ENCODE assay signal across 17 cellular contexts in the genomic region with DNA sequence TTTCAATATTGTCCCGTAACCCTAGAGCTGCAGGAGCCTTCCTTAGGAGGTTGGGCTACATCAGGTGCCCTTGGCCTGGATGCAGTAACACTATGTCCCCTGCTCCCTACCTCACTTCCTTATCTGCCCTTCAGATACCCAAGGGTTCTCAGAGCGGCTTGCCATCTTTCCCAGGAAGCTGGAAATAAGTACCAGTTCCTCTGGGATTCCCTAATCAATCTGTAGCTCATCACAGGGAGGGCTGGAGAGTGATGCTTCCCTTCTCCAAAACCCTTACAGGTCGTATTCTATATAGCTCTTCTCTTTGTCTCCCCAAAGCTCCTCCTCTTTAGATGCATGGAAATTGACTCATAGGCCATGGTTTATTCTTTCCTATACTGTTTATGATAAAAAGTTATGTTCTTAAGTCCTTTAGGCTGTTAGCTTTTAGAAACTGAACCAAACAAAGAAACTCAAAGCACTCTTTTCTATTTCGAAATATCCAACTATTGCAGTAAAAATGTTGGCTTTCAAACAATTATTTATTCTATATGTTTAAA. TPM values are rescaled to one million over a fixed set of nuclear protein-coding genes. Genes with fewer than 3 reads are reported as not detected.
DNase-seq lines count a peak whose midpoint lies in the region; ATAC-seq, FAIRE-seq and TF ChIP-seq lines count a peak whose summit lies in the region.
"Had no signal": no experiment of that assay in that cellular context is flagged by ENCODE, and none has a peak within 500 bp of the region (broad histone marks: within the 10 kb centered on the region; RNA-seq: fewer than 3 reads in every experiment).

No MANE protein-coding gene starts in this region.

- no peak overlapping the region for H2BK120ac ChIP-seq in mesendoderm (ENCODE audit: low read depth, low read length)

- H3K4me1 ChIP-seq in right cardiac atrium (ENCODE audit: control insufficient read depth, insufficient read depth, low read length) (no peaks in the 10 kb centered on the region), adipocyte (ENCODE audit: control insufficient read depth, insufficient read depth, low read length) (peaks cover 16% of the 10 kb centered on the region), mesendoderm (ENCODE audit: control insufficient read depth, low read depth, low read length) (peaks cover 2% of the 10 kb centered on the region), adrenal gland (replicated peaks in 1 of 2) (no peaks in the 10 kb centered on the region), HepG2 (ENCODE audit: insufficient read depth, low read length) (no peaks in the 10 kb centered on the region)

- TF ChIP-seq EP300 in HepG2 (IDR thresholded peaks at IDR 0.05; ENCODE audit: low read depth in 2 of 2, low read length in 2 of 2) (no peak), HepG2 (CRISPR knock-in tag; IDR thresholded peaks at IDR 0.05; ENCODE audit: borderline replicate concordance) (no peak)

- CTCF ChIA-PET in HepG2 (lab: Yijun Ruan, JAX; ENCODE audit: low intra/inter-chr PET ratio, low total read pairs) = no interaction called here

- H2BK5ac ChIP-seq in mesendoderm (ENCODE audit: low read length) = no peak overlapping the region

- POLR2A ChIA-PET in HepG2 (lab: Yijun Ruan, JAX) = no interaction called here

- no peak overlapping the region for H2AK5ac ChIP-seq in mesendoderm (ENCODE audit: low read length)

- H3K9ac ChIP-seq in adipocyte (ENCODE audit: low read length) = peak overlapping the region; percentile 56
- no peak overlapping the region for H3K9ac ChIP-seq in mesendoderm (ENCODE audit: low read length)
- no peak overlapping the region for H3K9ac ChIP-seq in HepG2 (ENCODE audit: insufficient read depth, low read depth, low read length)

- H3K4ac ChIP-seq in mesendoderm (ENCODE audit: low read depth, low read length) = no peak overlapping the region

- BruUV-seq in HepG2 (replicated peaks; lab: Mats Ljungman, UMichigan) = no TSS peak

- no peak overlapping the region for H2AFZ ChIP-seq in HepG2 (ENCODE audit: low read length)

- H3K18ac ChIP-seq in mesendoderm (ENCODE audit: low read length) = no peak overlapping the region

- TF ChIP-seq POLR2A in adrenal gland (IDR thresholded peaks at IDR 0.05) (no peak), HepG2 (IDR thresholded peaks at IDR 0.05; ENCODE audit: insufficient read depth in 1 of 2, low read depth in 2 of 2, low read length in 2 of 2) (no peak)

- H3K36me3 ChIP-seq in adipocyte (ENCODE audit: control insufficient read depth, insufficient read depth, low read length, severe bottlenecking) (no peaks in the 10 kb centered on the region), mesendoderm (ENCODE audit: control insufficient read depth, insufficient read depth, low read length) (no peaks in the 10 kb centered on the region), adrenal gland (replicated peaks in 1 of 2) (no peaks in the 10 kb centered on the region), HepG2 (replicated peaks in 1 of 2; ENCODE audit: control insufficient read depth in 1 of 2, insufficient read depth in 2 of 2, low read length in 2 of 2) (no peaks in the 10 kb centered on the region)

- H3K9me3 ChIP-seq in right cardiac atrium (ENCODE audit: control insufficient read depth, low read length) (no peaks in the 10 kb centered on the region), adipocyte (ENCODE audit: control insufficient read depth, low read length) (no peaks in the 10 kb centered on the region), adrenal gland (replicated peaks in 1 of 3) (peaks cover 0 to 5% (median 0%) of the 10 kb centered on the region in 3 donors), HepG2 (ENCODE audit: low read length) (no peaks in the 10 kb centered on the region)

- H3K79me2 ChIP-seq in mesendoderm (ENCODE audit: control insufficient read depth, insufficient read depth, low read length) (no peaks in the 10 kb centered on the region), HepG2 (ENCODE audit: insufficient read depth, low read length) (no peaks in the 10 kb centered on the region)

- intact Hi-C loops in right cardiac atrium (cut with DNase I) (no loop called here), left ventricle myocardium superior (cut with micrococcal nuclease) (no loop called here), adrenal gland (cut with DNase I) (no loop called here), HepG2 (cut with micrococcal nuclease; ENCODE audit: unreplicated experiment) (no loop called here)

- no peak overlapping the region for H2BK15ac ChIP-seq in mesendoderm (replicated peaks; ENCODE audit: low read depth)

- DNase-seq in right cardiac atrium (no peak), left ventricle myocardium superior (no peak), adipocyte (ENCODE audit: low read depth) (peak; percentile 5), mesendoderm (no peak), adrenal gland (no peak), HepG2 (ENCODE audit: low spot score) (no peak), NOMO-1 treated with DMSO at 0.1 percent for 48 hours (lab: John Stamatoyannopoulos, UW; ENCODE audit: unreplicated experiment) (no peak)
- DNase-seq: AML-193, DMS53, Kasumi-1, NCI-H1436 treated with DMSO at 0.1 percent for 48 hours, NCI-H2081 treated with DMSO at 0.1 percent for 48 hours had no signal

- H3K56ac ChIP-seq in mesendoderm (ENCODE audit: low read length) = peak overlapping the region; percentile 3

- TF ChIP-seq RAD21 in HepG2 (CRISPR knock-in tag; IDR thresholded peaks at IDR 0.05) = no peak

- no peak for TF ChIP-seq CTCF in adrenal gland (IDR thresholded peaks at IDR 0.05)
- no peak for TF ChIP-seq CTCF in HepG2 (CRISPR knock-in tag; IDR thresholded peaks at IDR 0.05)

- H4K20me1 ChIP-seq in HepG2 (ENCODE audit: insufficient read depth, low read length) = no peaks in the 10 kb centered on the region

- 51% methylated on average over 4 of the region's 4 CpGs for WGBS in right cardiac atrium
- WGBS in mesendoderm (ENCODE audit: extremely low coverage, insufficient coverage, low lambda C conversion rate) = no CpG with 5 or more reads among the region's 4 CpGs
- 62 to 69% (median 62%) methylated on average over 4 of the region's 4 CpGs for WGBS in adrenal gland, 4 donors
- WGBS in HepG2 (ENCODE audit: low lambda C conversion rate) = 4% methylated on average over 4 of the region's 4 CpGs

- H3K4me2 ChIP-seq in mesendoderm (ENCODE audit: low read length) = no peak overlapping the region
- H3K4me2 ChIP-seq in HepG2 (ENCODE audit: low read depth, low read length) = no peak overlapping the region

- in situ Hi-C loops in HepG2 (cut with HindIII; ENCODE audit: extremely low pct_ligation_motif_present, low pct_unique_long_range_greater_than_20kb) = no loop called here

- FAIRE-seq in HepG2 (lab: Jason Lieb, UNC) = no peak
- FAIRE-seq: A204.1, GM12878, H1 had no signal

- H3K27ac ChIP-seq in right cardiac atrium (ENCODE audit: low read length) (no peak overlapping the region), mesendoderm (ENCODE audit: low read depth, low read length) (no peak overlapping the region), adrenal gland (no peak overlapping the region), HepG2 (ENCODE audit: extremely low read length, insufficient read depth, low read length) (no peak overlapping the region)
- H3K27ac ChIP-seq: SK-N-MC had no signal

- no peak overlapping the region for H4K8ac ChIP-seq in mesendoderm (ENCODE audit: low read depth, low read length)

- no peak overlapping the region for H3K23ac ChIP-seq in mesendoderm (ENCODE audit: low read length)

- no peaks in the 10 kb centered on the region for H3K79me1 ChIP-seq in mesendoderm (ENCODE audit: low read length)

- ATAC-seq in right cardiac atrium (peak; percentile 19 to 55), left ventricle myocardium superior (no peak), HG03571 (IDR thresholded peaks at IDR 0.05; ENCODE audit: unreplicated experiment) (no peak), HepG2 (no peak)
- ATAC-seq: GM12878 had no signal

- no peak overlapping the region for H4K5ac ChIP-seq in mesendoderm (ENCODE audit: low read length)

- peak overlapping the region; percentile 50 for H3K4me3 ChIP-seq in right cardiac atrium (ENCODE audit: low read length)
- no peak overlapping the region for H3K4me3 ChIP-seq in adipocyte (ENCODE audit: low read length)
- no peak overlapping the region for H3K4me3 ChIP-seq in mesendoderm (ENCODE audit: low read length)
- no peak overlapping the region for H3K4me3 ChIP-seq in adrenal gland
- H3K4me3 ChIP-seq in HepG2 (replicated peaks in 1 of 3; ENCODE audit: insufficient read depth in 1 of 3, low read depth in 2 of 3, low read length in 3 of 3) = no peak overlapping the region
- H3K4me3 ChIP-seq: GM12878, SK-N-MC had no signal

- H3K27me3 ChIP-seq in right cardiac atrium (ENCODE audit: control insufficient read depth, insufficient read depth) (no peaks in the 10 kb centered on the region), adipocyte (replicated peaks; ENCODE audit: control insufficient read depth, insufficient read depth, low read length) (no peaks in the 10 kb centered on the region), mesendoderm (ENCODE audit: insufficient read depth, low read length, poor library complexity) (no peaks in the 10 kb centered on the region), adrenal gland (no peaks in the 10 kb centered on the region), HepG2 (ENCODE audit: control insufficient read depth in 1 of 2, insufficient read depth in 2 of 2, low read length in 2 of 2) (no peaks in the 10 kb centered on the region)

RNA-seq across cellular contexts. Expression of gene MYCT1, which starts 4.2 kb away (rescaled TPM):
- 10 to 100 TPM in 2 of 4 donors, 1 to 10 TPM in 2; 7.0 to 13.6 (median 10.1) TPM for total RNA-seq in right cardiac atrium
- polyA plus RNA-seq in right cardiac atrium = 10.9 TPM
- total RNA-seq in left ventricle myocardium superior = 15.3 TPM
- 7.0 TPM for polyA plus RNA-seq in mesendoderm (2013, experiment 1 of 2)
- 6.2 TPM for polyA plus RNA-seq in mesendoderm (2013, experiment 2 of 2)
- 10 to 100 TPM in 1 of 8 donors, 1 to 10 TPM in 7; 3.9 to 17.9 (median 6.4) TPM for total RNA-seq in adrenal gland
- polyA plus RNA-seq in adrenal gland = 1 to 10 TPM; 4.4 to 6.7 (median 6.0) TPM
- not detected in 2 replicates for total RNA-seq in HepG2 (2016; rRNA removed; fragmentation: Illumina TruSeq; extraction: Trizol)
- not detected in 2 replicates for total RNA-seq in HepG2 (2016; cell fraction: cytosol; rRNA removed; fragmentation: Illumina TruSeq; extraction: Trizol; ENCODE audit: low read depth)
- total RNA-seq in HepG2 (2016; cell fraction: insoluble cytoplasmic fraction; rRNA removed; fragmentation: Illumina TruSeq; extraction: Trizol) = not detected in 2 replicates
- not detected in 2 replicates for total RNA-seq in HepG2 (2016; cell fraction: membrane; rRNA removed; fragmentation: Illumina TruSeq; extraction: Trizol)
- not detected in 2 replicates for total RNA-seq in HepG2 (2016; cell fraction: nucleus; rRNA removed; fragmentation: Illumina TruSeq; extraction: Trizol)
- polyA plus RNA-seq in HepG2 (2011; rRNA removed) = not detected in 2 replicates
- 0.01 TPM in 1 of 2 replicates, not detected in the other for polyA plus RNA-seq in HepG2 (2011; cell fraction: cytosol; rRNA removed)
- polyA plus RNA-seq in HepG2 (2011; cell fraction: nucleus; rRNA removed) = not detected in 2 replicates
- polyA plus RNA-seq in HepG2 (2012) = not detected in 2 replicates
- not detected in 2 replicates for polyA plus RNA-seq in HepG2 (2016; cell fraction: cytosol; fragmentation: Illumina TruSeq; extraction: Trizol; ENCODE audit: low read depth)
- not detected in 2 replicates for polyA plus RNA-seq in HepG2 (2016; cell fraction: insoluble cytoplasmic fraction; fragmentation: Illumina TruSeq; extraction: Trizol; ENCODE audit: low read depth)
- not detected in 2 replicates for polyA plus RNA-seq in HepG2 (2016; cell fraction: membrane; fragmentation: Illumina TruSeq; extraction: Trizol; ENCODE audit: low read depth)
- not detected in 2 replicates for polyA plus RNA-seq in HepG2 (2016; cell fraction: nucleus; fragmentation: Illumina TruSeq; extraction: Trizol; ENCODE audit: insufficient read depth, low read depth)
- 0.05 TPM in 1 of 2 replicates, not detected in the other for polyA minus RNA-seq in HepG2 (2011; rRNA and poly(A)+ RNA removed; ENCODE audit: low replicate concordance)
- not detected in 2 replicates for polyA minus RNA-seq in HepG2 (2011; cell fraction: cytosol; rRNA and poly(A)+ RNA removed)
- not detected in 2 replicates for polyA minus RNA-seq in HepG2 (2011; cell fraction: nucleus; rRNA and poly(A)+ RNA removed)
- total RNA-seq: GM12878 had no signal

RNA-seq across cellular contexts. Expression of gene VIP, which starts 48.7 kb away (rescaled TPM):
- total RNA-seq in right cardiac atrium (under 1 TPM in 3 of 4 donors, not detected in 1; 0.29 to 0.91 (median 0.66) TPM), left ventricle myocardium superior (0.42 TPM), adrenal gland (1 to 10 TPM in 3 of 8 donors, under 1 TPM in 2, not detected in 3; 0.22 to 2.8 (median 1.1) TPM), HepG2 (2016; rRNA removed; fragmentation: Illumina TruSeq; extraction: Trizol) (not detected in 2 replicates)
- polyA plus RNA-seq in right cardiac atrium (1.9 TPM), adrenal gland (10 to 100 TPM in 1 of 3 donors, 1 to 10 TPM in 2; 4.1 to 19.5 (median 9.6) TPM), HepG2 (2011; rRNA removed) (not detected in 2 replicates)
- polyA plus RNA-seq in mesendoderm (2013, experiment 1 of 2) = 0.03 TPM
- polyA plus RNA-seq in mesendoderm (2013, experiment 2 of 2) = not detected
- not detected in 2 replicates for total RNA-seq in HepG2 (2016; cell fraction: cytosol; rRNA removed; fragmentation: Illumina TruSeq; extraction: Trizol; ENCODE audit: low read depth)
- not detected in 2 replicates for total RNA-seq in HepG2 (2016; cell fraction: insoluble cytoplasmic fraction; rRNA removed; fragmentation: Illumina TruSeq; extraction: Trizol)
- total RNA-seq in HepG2 (2016; cell fraction: membrane; rRNA removed; fragmentation: Illumina TruSeq; extraction: Trizol) = not detected in 2 replicates
- total RNA-seq in HepG2 (2016; cell fraction: nucleus; rRNA removed; fragmentation: Illumina TruSeq; extraction: Trizol) = not detected in 2 replicates
- not detected in 2 replicates for polyA plus RNA-seq in HepG2 (2011; cell fraction: cytosol; rRNA removed)
- polyA plus RNA-seq in HepG2 (2011; cell fraction: nucleus; rRNA removed) = not detected in 2 replicates
- not detected in 2 replicates for polyA plus RNA-seq in HepG2 (2012)
- not detected in 2 replicates for polyA plus RNA-seq in HepG2 (2016; cell fraction: cytosol; fragmentation: Illumina TruSeq; extraction: Trizol; ENCODE audit: low read depth)
- polyA plus RNA-seq in HepG2 (2016; cell fraction: insoluble cytoplasmic fraction; fragmentation: Illumina TruSeq; extraction: Trizol; ENCODE audit: low read depth) = not detected in 2 replicates
- polyA plus RNA-seq in HepG2 (2016; cell fraction: membrane; fragmentation: Illumina TruSeq; extraction: Trizol; ENCODE audit: low read depth) = not detected in 2 replicates
- polyA plus RNA-seq in HepG2 (2016; cell fraction: nucleus; fragmentation: Illumina TruSeq; extraction: Trizol; ENCODE audit: insufficient read depth, low read depth) = not detected in 2 replicates
- polyA minus RNA-seq in HepG2 (2011; rRNA and poly(A)+ RNA removed; ENCODE audit: low replicate concordance) = not detected in 2 replicates
- polyA minus RNA-seq in HepG2 (2011; cell fraction: cytosol; rRNA and poly(A)+ RNA removed) = not detected in 2 replicates
- not detected in 2 replicates for polyA minus RNA-seq in HepG2 (2011; cell fraction: nucleus; rRNA and poly(A)+ RNA removed)
- total RNA-seq: H1 had no signal
- polyA plus RNA-seq: GM12878, H1 had no signal

Comparison
In these comparisons a context has a peak if more than half of its experiments do, and no peak if none do; other contexts are left out.
1. ATAC-seq: peak in right cardiac atrium (2 of 2); none in left ventricle myocardium superior (single experiment), HG03571 (single experiment) and HepG2 (single experiment).